Comparison of ENCODE assay signal across 12 cellular contexts in the genomic region with DNA sequence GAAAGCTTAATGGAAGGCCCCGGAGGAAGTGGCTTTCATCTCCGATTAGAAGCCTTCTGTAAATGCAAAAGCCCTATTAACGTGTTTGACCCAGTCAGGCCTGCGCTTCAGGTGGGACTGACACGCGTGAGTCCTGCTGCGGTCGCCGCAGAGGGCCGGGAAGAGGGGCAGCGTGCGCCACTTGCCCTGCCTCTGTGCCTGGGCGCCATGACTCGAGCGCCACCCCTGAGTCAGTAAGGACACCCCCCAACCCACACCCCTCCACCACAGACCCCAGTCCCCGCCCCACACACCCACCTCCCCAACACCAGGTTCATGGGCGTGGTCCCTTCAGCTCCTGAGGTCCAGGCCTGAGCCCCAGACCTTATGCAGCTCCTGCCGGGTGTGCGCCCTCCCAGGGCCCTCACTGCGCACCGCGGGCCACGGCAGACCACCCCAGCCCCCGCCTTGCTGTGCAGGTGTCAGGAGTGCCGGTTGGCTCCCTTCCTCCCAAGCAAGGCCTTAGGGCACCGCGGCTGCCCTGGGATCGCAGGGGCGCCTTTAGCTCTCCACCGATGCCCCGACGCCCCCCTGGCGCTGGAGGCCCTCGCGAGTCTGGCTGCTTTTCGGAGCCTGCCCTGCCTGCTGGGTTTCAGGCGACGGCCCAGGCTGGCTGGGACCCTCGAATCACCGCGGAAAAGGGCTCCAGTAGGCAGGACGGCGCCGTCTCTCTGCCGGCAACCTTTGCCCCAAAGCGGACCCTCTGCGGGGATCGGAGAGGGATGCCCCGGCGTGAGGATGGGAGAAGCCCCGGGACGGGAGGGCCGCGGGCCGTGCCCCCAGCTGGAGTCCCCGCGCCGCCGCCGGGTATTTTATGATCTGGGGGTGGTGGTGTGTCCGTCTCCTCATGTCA. TPM values are rescaled to one million over a fixed set of nuclear protein-coding genes. Genes with fewer than 3 reads are reported as not detected.
DNase-seq lines count a peak whose midpoint lies in the region; ATAC-seq, FAIRE-seq and TF ChIP-seq lines count a peak whose summit lies in the region.
"Had no signal": no experiment of that assay in that cellular context is flagged by ENCODE, and none has a peak within 500 bp of the region (broad histone marks: within the 10 kb centered on the region; RNA-seq: fewer than 3 reads in every experiment).

No MANE protein-coding gene starts in this region.

- no peak for DNase-seq in GM23338 (ENCODE audit: low spot score)
- DNase-seq in astrocyte (ENCODE audit: low read depth): no peak
- DNase-seq in left lung: peak in 1 of 2 donors; percentile 73
- DNase-seq in KBM-7: no peak
- no peak for DNase-seq in NCI-H1092 (lab: John Stamatoyannopoulos, UW)
- DNase-seq in cerebellar nuclear complex (lab: John Stamatoyannopoulos, UW): no peak
- DNase-seq: CD4-positive, alpha-beta memory T cell; NK-92 treated with Interleukin-12 subunit alpha and Interleukin-12 subunit beta, amount 100 ng/mL, for 24 hours had no signal

- H4K20me1 ChIP-seq in GM23338 (replicated peaks; ENCODE audit: insufficient read depth): peaks cover 10% of the 10 kb centered on the region; the same call in 1 of the 2 replicates
- no peaks in the 10 kb centered on the region for H4K20me1 ChIP-seq in astrocyte (ENCODE audit: insufficient read depth, low read length)

- H3K4me3 Mint-ChIP-seq in GM23338: peak overlapping the region; percentile 65
- H3K4me3 Mint-ChIP-seq in astrocyte (ENCODE audit: unreplicated experiment): no peak overlapping the region
- H3K4me3 Mint-ChIP-seq: activated CD8-positive, alpha-beta T cell treated with anti-CD3 and anti-CD28 coated beads for 36 hours had no signal

- no peak overlapping the region for H3K9ac ChIP-seq in astrocyte (ENCODE audit: low read length)
- H3K9ac ChIP-seq in skeletal muscle tissue (ENCODE audit: low read depth in 1 of 3, low read length in 3 of 3): peak overlapping the region in 1 of 3 donors; percentile 54

- H2AFZ ChIP-seq in GM23338: no peak overlapping the region
- no peak overlapping the region for H2AFZ ChIP-seq in astrocyte (ENCODE audit: low read depth, low read length)

- H3F3A ChIP-seq in GM23338 (replicated peaks; ENCODE audit: low read depth): no peaks in the 10 kb centered on the region; the same call in 1 of the 2 replicates

- H3K79me2 ChIP-seq in GM23338 (replicated peaks; ENCODE audit: insufficient read depth) (no peaks in the 10 kb centered on the region), astrocyte (ENCODE audit: insufficient read depth, low read length) (no peaks in the 10 kb centered on the region)

- peaks cover 15% of the 10 kb centered on the region for H3K27me3 ChIP-seq in GM23338 (ENCODE audit: insufficient read depth)
- peaks cover 21% of the 10 kb centered on the region for H3K27me3 ChIP-seq in astrocyte (ENCODE audit: insufficient read depth, low read length)
- H3K27me3 ChIP-seq in left lung: peaks cover 27 to 86% of the 10 kb centered on the region in 2 donors
- peaks cover 35 to 40% (median 39%) of the 10 kb centered on the region in 3 donors for H3K27me3 ChIP-seq in skeletal muscle tissue (ENCODE audit: control insufficient read depth in 3 of 3, insufficient read depth in 3 of 3, low read length in 3 of 3)

- H3K9me3 ChIP-seq in astrocyte (ENCODE audit: insufficient read depth, low read depth, low read length): peaks cover 5% of the 10 kb centered on the region
- no peaks in the 10 kb centered on the region for H3K9me3 ChIP-seq in left lung
- no peaks in the 10 kb centered on the region for H3K9me3 ChIP-seq in skeletal muscle tissue (ENCODE audit: control insufficient read depth in 3 of 3, low read length in 3 of 3)

- H3K4me1 Mint-ChIP-seq in GM23338 (peaks cover 15% of the 10 kb centered on the region), astrocyte (ENCODE audit: low read depth, unreplicated experiment) (peaks cover 1% of the 10 kb centered on the region)

- H3K27ac Mint-ChIP-seq in GM23338: no peak overlapping the region
- no peak overlapping the region for H3K27ac Mint-ChIP-seq in astrocyte (ENCODE audit: unreplicated experiment)
- H3K27ac Mint-ChIP-seq: activated CD8-positive, alpha-beta T cell treated with anti-CD3 and anti-CD28 coated beads for 36 hours; CD4-positive, alpha-beta memory T cell; T-helper 1 cell treated with Interleukin-12 subunit alpha and Interleukin-12 subunit beta and Interleukin-4 antibody, amounts not matched to agents 30 μg/mL and 1 μg/mL, for 36 hours had no signal

- ATAC-seq in GM23338 (peak; percentile 36), left lung (peak; percentile 6), GM19351 (IDR thresholded peaks at IDR 0.05; ENCODE audit: unreplicated experiment) (no peak)

- H3K4me2 ChIP-seq in GM23338: peak overlapping the region; percentile 78
- H3K4me2 ChIP-seq in astrocyte (ENCODE audit: low read length): peak overlapping the region; percentile 75

- peaks cover 23% of the 10 kb centered on the region for H3K27me3 Mint-ChIP-seq in GM23338 (ENCODE audit: insufficient read depth, low read depth, poor library complexity)
- H3K27me3 Mint-ChIP-seq in astrocyte (ENCODE audit: low read depth, unreplicated experiment): peaks cover 65% of the 10 kb centered on the region

- H3K4me1 ChIP-seq in GM23338 (ENCODE audit: insufficient read depth) (peaks cover 4% of the 10 kb centered on the region; the same call in 1 of the 2 replicates), astrocyte (ENCODE audit: insufficient read depth, low read length) (no peaks in the 10 kb centered on the region), left lung (peaks cover 0 to 22% of the 10 kb centered on the region in 2 donors), skeletal muscle tissue (ENCODE audit: control insufficient read depth in 3 of 3, insufficient read depth in 3 of 3, low read length in 3 of 3) (peaks cover 15 to 47% (median 47%) of the 10 kb centered on the region in 3 donors)

- no peaks in the 10 kb centered on the region for H3K9me3 Mint-ChIP-seq in GM23338
- H3K9me3 Mint-ChIP-seq in astrocyte (ENCODE audit: unreplicated experiment): no peaks in the 10 kb centered on the region
- H3K9me3 Mint-ChIP-seq: activated CD8-positive, alpha-beta T cell treated with anti-CD3 and anti-CD28 coated beads for 36 hours; T-helper 1 cell treated with Interleukin-12 subunit alpha and Interleukin-12 subunit beta and Interleukin-4 antibody, amounts not matched to agents 30 μg/mL and 1 μg/mL, for 36 hours had no signal

- TF ChIP-seq CTCF in GM23338 (conservative IDR thresholded peaks at IDR 0.05; ENCODE audit: low read depth in 2 of 2): no peak
- TF ChIP-seq CTCF in astrocyte (IDR thresholded peaks at IDR 0.05; ENCODE audit: insufficient read depth, low read depth, low read length): no peak
- TF ChIP-seq CTCF in left lung (IDR thresholded peaks at IDR 0.05): no peak

- H3K36me3 Mint-ChIP-seq in GM23338 (ENCODE audit: low read depth): peaks cover 12% of the 10 kb centered on the region
- no peaks in the 10 kb centered on the region for H3K36me3 Mint-ChIP-seq in astrocyte (ENCODE audit: low read depth, unreplicated experiment)
- H3K36me3 Mint-ChIP-seq: CD4-positive, alpha-beta memory T cell had no signal

- H3K36me3 ChIP-seq in GM23338 (ENCODE audit: insufficient read depth) (no peaks in the 10 kb centered on the region), astrocyte (ENCODE audit: insufficient read depth, low read length) (no peaks in the 10 kb centered on the region), left lung (no peaks in the 10 kb centered on the region), skeletal muscle tissue (ENCODE audit: control insufficient read depth in 3 of 3, insufficient read depth in 3 of 3, low read length in 3 of 3) (peaks cover 0 to 7% (median 2%) of the 10 kb centered on the region in 3 donors)

- H3K4me3 ChIP-seq in GM23338: peak overlapping the region; percentile 61
- no peak overlapping the region for H3K4me3 ChIP-seq in astrocyte (ENCODE audit: insufficient read depth, low read depth, low read length)
- peak overlapping the region; percentile 10 to 21 for H3K4me3 ChIP-seq in left lung
- H3K4me3 ChIP-seq in skeletal muscle tissue (ENCODE audit: low read length in 3 of 3): peak overlapping the region; percentile 10 to 64 (median 50)

- in situ Hi-C loops in KBM-7 (cut with MboI; ENCODE audit: low pct_unique_long_range_greater_than_20kb, low sequenced_read_pairs): no loop called here

- no peak overlapping the region for H3K27ac ChIP-seq in GM23338 (ENCODE audit: low read depth)
- H3K27ac ChIP-seq in astrocyte (ENCODE audit: low read depth, low read length): no peak overlapping the region
- no peak overlapping the region for H3K27ac ChIP-seq in left lung
- H3K27ac ChIP-seq in skeletal muscle tissue (ENCODE audit: low read depth, low read length): no peak overlapping the region

- no peaks in the 10 kb centered on the region for H3K9me2 ChIP-seq in GM23338 (ENCODE audit: insufficient read depth)

- intact Hi-C loops in left lung (cut with DNase I): loop anchor here in 1 of 2 donors (2.0 to 5.0 kb wide), 2 partner anchors 256 to 325 kb away; no protein-coding TSS in a partner anchor

- no peak for FAIRE-seq in astrocyte (lab: Jason Lieb, UNC)

TF ChIP-seq in GM23338, 12 proteins besides CTCF, POLR2A, EP300 and RAD21 (continues in another document):
- no peak for TF ChIP-seq STAT1 (IDR thresholded peaks at IDR 0.05; ENCODE audit: unreplicated experiment)
- no peak for TF ChIP-seq ETS1 (IDR thresholded peaks at IDR 0.05)
- peak; percentile 1; the same call in 1 of the 2 replicates for TF ChIP-seq POLR2AphosphoS5 (IDR thresholded peaks at IDR 0.05; ENCODE audit: low read depth)
- no peak for TF ChIP-seq EZH2phosphoT487 (IDR thresholded peaks at IDR 0.05; ENCODE audit: unreplicated experiment)

RNA-seq across cellular contexts. Expression of gene OLFM1, which starts 0.6 kb away (rescaled TPM):
- 30.4 and 40.1 TPM in 2 replicates for total RNA-seq in GM23338 (2014; rRNA removed; shearing (Covaris generic))
- 20.6 and 24.5 TPM in 2 replicates for polyA plus RNA-seq in GM23338 (2016; fragmentation: Nextera tagmentation; extraction: Ambion mirVana)
- total RNA-seq in astrocyte: 5.5 and 6.3 TPM in 2 replicates
- 10 to 100 TPM; 21.2 to 21.5 TPM for total RNA-seq in left lung
- total RNA-seq in skeletal muscle tissue: 2.6 TPM
- total RNA-seq: activated CD8-positive, alpha-beta T cell treated with anti-CD3 and anti-CD28 coated beads for 36 hours; CD4-positive, alpha-beta memory T cell had no signal
- polyA plus RNA-seq: CD4-positive, alpha-beta memory T cell had no signal
